In the genomic region with DNA sequence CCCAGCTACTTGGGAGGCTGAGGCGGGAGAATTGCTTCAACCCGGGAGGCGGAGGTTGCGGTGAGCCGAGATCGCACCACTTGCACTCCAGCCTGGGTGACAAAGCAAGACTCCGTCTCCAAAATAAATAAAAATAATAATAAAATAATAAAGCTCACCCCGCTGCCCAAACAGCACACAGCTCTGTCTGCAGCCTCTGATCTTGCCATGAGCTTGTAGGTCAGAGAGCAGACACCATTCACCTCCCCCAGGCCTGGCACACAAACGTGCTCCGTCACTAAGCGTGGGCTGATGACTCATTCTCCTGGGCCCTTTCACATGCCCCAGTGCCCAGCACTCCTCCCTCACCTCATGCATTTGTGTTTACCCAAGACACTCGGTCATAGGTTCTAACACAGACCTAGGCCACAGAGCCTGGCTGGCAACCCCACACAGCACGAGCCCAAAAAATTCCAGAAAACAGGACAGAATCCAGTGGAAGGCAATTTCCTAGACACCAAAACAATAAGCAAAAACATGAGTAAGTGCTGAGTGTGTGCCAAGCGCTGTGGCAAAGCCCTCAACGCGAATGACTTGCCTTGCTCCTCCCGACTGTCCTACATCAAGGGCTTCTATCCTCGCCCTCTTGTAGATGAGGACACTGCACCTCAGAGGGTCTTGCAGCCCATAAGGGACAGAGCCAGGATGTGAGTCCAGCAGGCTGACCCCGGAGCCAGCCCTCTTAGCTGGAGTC, we compare ENCODE assay signal across 1 cellular context.
TF ChIP-seq lines count a peak whose summit lies in the region.

No MANE protein-coding gene starts in this region.

TF ChIP-seq in A549, 52 proteins besides CTCF, POLR2A, EP300 and RAD21 (continued from another document):
- TF ChIP-seq, protein P1, sequence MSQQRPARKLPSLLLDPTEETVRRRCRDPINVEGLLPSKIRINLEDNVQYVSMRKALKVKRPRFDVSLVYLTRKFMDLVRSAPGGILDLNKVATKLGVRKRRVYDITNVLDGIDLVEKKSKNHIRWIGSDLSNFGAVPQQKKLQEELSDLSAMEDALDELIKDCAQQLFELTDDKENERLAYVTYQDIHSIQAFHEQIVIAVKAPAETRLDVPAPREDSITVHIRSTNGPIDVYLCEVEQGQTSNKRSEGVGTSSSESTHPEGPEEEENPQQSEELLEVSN (IDR thresholded peaks at IDR 0.05; ENCODE audit: borderline replicate concordance, low read depth), result no peak
- TF ChIP-seq HDAC2 (IDR thresholded peaks at IDR 0.05) (no peak), NR3C1 (IDR thresholded peaks at IDR 0.05) (no peak), NFE2L2 (conservative IDR thresholded peaks at IDR 0.05; ENCODE audit: low read length) (peak; percentile 55), PHF8 (IDR thresholded peaks at IDR 0.05; ENCODE audit: borderline replicate concordance, low read depth) (no peak), KDM1A (IDR thresholded peaks at IDR 0.05; ENCODE audit: low read depth) (no peak), HOXB5 (CRISPR knock-in tag; IDR thresholded peaks at IDR 0.05) (0 out of 2 replicates have a peak, but pooled peaks have one; percentile 28), HEYL (CRISPR knock-in tag; IDR thresholded peaks at IDR 0.05) (peak; percentile 76; the same call in 1 of the 2 replicates), JUNB (IDR thresholded peaks at IDR 0.05) (peak; percentile 93), CBX8 (IDR thresholded peaks at IDR 0.05) (no peak)
- TF ChIP-seq, protein P2, sequence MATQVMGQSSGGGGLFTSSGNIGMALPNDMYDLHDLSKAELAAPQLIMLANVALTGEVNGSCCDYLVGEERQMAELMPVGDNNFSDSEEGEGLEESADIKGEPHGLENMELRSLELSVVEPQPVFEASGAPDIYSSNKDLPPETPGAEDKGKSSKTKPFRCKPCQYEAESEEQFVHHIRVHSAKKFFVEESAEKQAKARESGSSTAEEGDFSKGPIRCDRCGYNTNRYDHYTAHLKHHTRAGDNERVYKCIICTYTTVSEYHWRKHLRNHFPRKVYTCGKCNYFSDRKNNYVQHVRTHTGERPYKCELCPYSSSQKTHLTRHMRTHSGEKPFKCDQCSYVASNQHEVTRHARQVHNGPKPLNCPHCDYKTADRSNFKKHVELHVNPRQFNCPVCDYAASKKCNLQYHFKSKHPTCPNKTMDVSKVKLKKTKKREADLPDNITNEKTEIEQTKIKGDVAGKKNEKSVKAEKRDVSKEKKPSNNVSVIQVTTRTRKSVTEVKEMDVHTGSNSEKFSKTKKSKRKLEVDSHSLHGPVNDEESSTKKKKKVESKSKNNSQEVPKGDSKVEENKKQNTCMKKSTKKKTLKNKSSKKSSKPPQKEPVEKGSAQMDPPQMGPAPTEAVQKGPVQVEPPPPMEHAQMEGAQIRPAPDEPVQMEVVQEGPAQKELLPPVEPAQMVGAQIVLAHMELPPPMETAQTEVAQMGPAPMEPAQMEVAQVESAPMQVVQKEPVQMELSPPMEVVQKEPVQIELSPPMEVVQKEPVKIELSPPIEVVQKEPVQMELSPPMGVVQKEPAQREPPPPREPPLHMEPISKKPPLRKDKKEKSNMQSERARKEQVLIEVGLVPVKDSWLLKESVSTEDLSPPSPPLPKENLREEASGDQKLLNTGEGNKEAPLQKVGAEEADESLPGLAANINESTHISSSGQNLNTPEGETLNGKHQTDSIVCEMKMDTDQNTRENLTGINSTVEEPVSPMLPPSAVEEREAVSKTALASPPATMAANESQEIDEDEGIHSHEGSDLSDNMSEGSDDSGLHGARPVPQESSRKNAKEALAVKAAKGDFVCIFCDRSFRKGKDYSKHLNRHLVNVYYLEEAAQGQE (IDR thresholded peaks at IDR 0.05), result no peak
TF ChIP-seq in A549: peak in this region for 19.
